ENCODE assay signal across 10 cellular contexts in the genomic region with DNA sequence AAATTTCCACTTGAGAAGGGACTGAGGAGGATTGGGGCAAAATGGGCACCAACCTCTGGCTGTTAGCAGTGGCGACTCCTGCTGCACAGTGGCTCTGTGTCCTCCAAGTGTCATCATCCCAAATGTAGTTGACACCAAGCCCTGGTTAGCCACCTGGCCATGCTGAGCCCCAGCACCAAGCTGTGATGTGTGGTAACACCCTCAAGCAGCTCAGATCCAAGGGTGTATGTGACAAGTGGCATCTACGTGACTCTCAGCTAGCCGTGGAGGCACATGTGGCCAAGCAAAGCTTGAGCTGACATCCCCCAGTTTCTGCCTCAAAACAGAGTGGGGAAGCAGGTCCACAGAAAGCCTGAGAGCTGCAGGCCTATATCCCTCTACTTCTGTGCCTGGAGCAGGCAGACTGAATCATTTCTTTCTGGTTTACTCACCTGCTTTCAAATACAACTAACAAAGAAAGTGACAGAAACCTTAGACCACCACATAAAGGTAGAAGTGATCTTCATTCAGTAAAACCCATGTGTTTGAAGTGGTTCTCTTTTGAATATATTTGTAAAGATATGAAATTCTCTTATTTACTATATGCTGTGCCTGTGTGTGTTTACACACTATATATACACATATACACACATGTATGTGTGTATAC. TPM values are rescaled to one million over a fixed set of nuclear protein-coding genes. Genes with fewer than 3 reads are reported as not detected.
A peak's percentile ranks its signal among the peaks of the same experiment; 100 is the strongest.
DNase-seq lines count a peak whose midpoint lies in the region; ATAC-seq and TF ChIP-seq lines count a peak whose summit lies in the region.
"Had no signal": no experiment of that assay in that cellular context is flagged by ENCODE, and none has a peak within 500 bp of the region (broad histone marks: within the 10 kb centered on the region; RNA-seq: fewer than 3 reads in every experiment).

No MANE protein-coding gene starts in this region.

- TF ChIP-seq EP300 in transverse colon (IDR thresholded peaks at IDR 0.05; ENCODE audit: low read depth) = no peak

- H3K36me3 ChIP-seq in cardiac muscle cell (no peaks in the 10 kb centered on the region), left lung (no peaks in the 10 kb centered on the region), transverse colon (no peaks in the 10 kb centered on the region)
- H3K36me3 ChIP-seq: SJSA1 had no signal

- peaks cover 28% of the 10 kb centered on the region for H3K4me1 ChIP-seq in cardiac muscle cell (ENCODE audit: low read depth)
- peaks cover 17 to 80% of the 10 kb centered on the region in 2 donors for H3K4me1 ChIP-seq in left lung
- peaks cover 15 to 31% (median 26%) of the 10 kb centered on the region in 4 donors for H3K4me1 ChIP-seq in transverse colon

- H3K4me3 ChIP-seq in cardiac muscle cell (no peak overlapping the region), left lung (no peak overlapping the region), transverse colon (no peak overlapping the region)
- H3K4me3 ChIP-seq: SJSA1 had no signal

- DNase-seq in cardiac muscle cell (ENCODE audit: low read depth in 1 of 2, low spot score in 1 of 2) (no peak), cardiac septum (ENCODE audit: low spot score) (no peak), left lung (no peak), transverse colon (no peak), HEK293T (ENCODE audit: extremely low spot score) (no peak)
- DNase-seq: NCI-H1092 treated with DMSO at 0.1 percent for 48 hours had no signal

- TF ChIP-seq POLR2A in transverse colon (IDR thresholded peaks at IDR 0.05) = no peak

- WGBS in transverse colon (ENCODE audit: low coverage in 1 of 2), 2 donors = 60% methylated on average over 3 of the region's 3 CpGs; no CpG with 5 or more reads in 1 of the 2 donors

- CTCF ChIA-PET in HEK293T (lab: Yijun Ruan, JAX) = no interaction called here

- intact Hi-C loops in cardiac septum (cut with DNase I) (loop anchor here (2.0 to 5.0 kb wide), 2 partner anchors 36 to 37 kb away; no protein-coding TSS in a partner anchor), left lung (cut with DNase I) (no loop called here), transverse colon (cut with DNase I; ENCODE audit: low total_unique reads) (no loop called here)

- POLR2A ChIA-PET in HEK293T (lab: Yijun Ruan, JAX) = interaction anchor here (1.4 kb wide), 1 partner anchor 39 kb away, joined by 6 read pairs; no protein-coding TSS in a partner anchor

- ATAC-seq in left lung (no peak), HG02852 (IDR thresholded peaks at IDR 0.05; ENCODE audit: unreplicated experiment) (no peak), GM19452 (IDR thresholded peaks at IDR 0.05; ENCODE audit: unreplicated experiment) (no peak)

- in situ Hi-C loops in transverse colon (cut with MboI; ENCODE audit: low pct_ligation_motif_present in 1 of 4, low pct_unique_long_range_greater_than_20kb in 1 of 4, low sequenced_read_pairs in 3 of 4) = no loop called here

- H3K9me3 ChIP-seq in cardiac muscle cell (ENCODE audit: low read depth) (no peaks in the 10 kb centered on the region), left lung (no peaks in the 10 kb centered on the region), transverse colon (no peaks in the 10 kb centered on the region)
- H3K9me3 ChIP-seq: SJSA1 had no signal

- TF ChIP-seq CTCF in cardiac muscle cell (IDR thresholded peaks at IDR 0.05; ENCODE audit: low read depth, low read length) (no peak), VCaP (conservative IDR thresholded peaks at IDR 0.05) (no peak), left lung (IDR thresholded peaks at IDR 0.05) (no peak), transverse colon (IDR thresholded peaks at IDR 0.05) (no peak)

- H3K27ac ChIP-seq in cardiac muscle cell (peak overlapping the region; percentile 79), VCaP (peak overlapping the region; percentile 75), left lung (peak overlapping the region; percentile 65 to 74), transverse colon (peak overlapping the region; percentile 66 to 89 (median 76))

- H3K27me3 ChIP-seq in cardiac muscle cell = no peaks in the 10 kb centered on the region
- H3K27me3 ChIP-seq in left lung = no peaks in the 10 kb centered on the region
- H3K27me3 ChIP-seq in transverse colon = no peaks in the 10 kb centered on the region
- H3K27me3 ChIP-seq: SJSA1 had no signal

TF ChIP-seq in HEK293T, 16 proteins besides CTCF, POLR2A, EP300 and RAD21:
- TF ChIP-seq ARNT (IDR thresholded peaks at IDR 0.05) = no peak
- no peak for TF ChIP-seq BHLHE40 (IDR thresholded peaks at IDR 0.05; ENCODE audit: borderline replicate concordance)
- TF ChIP-seq, protein P1, sequence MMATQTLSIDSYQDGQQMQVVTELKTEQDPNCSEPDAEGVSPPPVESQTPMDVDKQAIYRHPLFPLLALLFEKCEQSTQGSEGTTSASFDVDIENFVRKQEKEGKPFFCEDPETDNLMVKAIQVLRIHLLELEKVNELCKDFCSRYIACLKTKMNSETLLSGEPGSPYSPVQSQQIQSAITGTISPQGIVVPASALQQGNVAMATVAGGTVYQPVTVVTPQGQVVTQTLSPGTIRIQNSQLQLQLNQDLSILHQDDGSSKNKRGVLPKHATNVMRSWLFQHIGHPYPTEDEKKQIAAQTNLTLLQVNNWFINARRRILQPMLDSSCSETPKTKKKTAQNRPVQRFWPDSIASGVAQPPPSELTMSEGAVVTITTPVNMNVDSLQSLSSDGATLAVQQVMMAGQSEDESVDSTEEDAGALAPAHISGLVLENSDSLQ (IDR thresholded peaks at IDR 0.05) = no peak
- TF ChIP-seq LEF1 (IDR thresholded peaks at IDR 0.05; ENCODE audit: borderline replicate concordance) = no peak
- TF ChIP-seq SUZ12 (IDR thresholded peaks at IDR 0.05) = no peak
- TF ChIP-seq NFRKB (IDR thresholded peaks at IDR 0.05) = no peak
- TF ChIP-seq FOXA1 (IDR thresholded peaks at IDR 0.05) = no peak
- no peak for TF ChIP-seq ZNF384 (IDR thresholded peaks at IDR 0.05)

RNA-seq across cellular contexts. Expression of a gene that starts 40.0 kb away (rescaled TPM):
- total RNA-seq in cardiac muscle cell (115 and 132 TPM in 2 replicates), cardiac septum (53.2 TPM), left lung (100 to 1,000 TPM in 1 of 2 donors, 10 to 100 TPM in 1; 95.1 to 107 TPM), transverse colon (100 to 1,000 TPM; 102 to 260 (median 150) TPM)
- 121 and 149 TPM in 2 replicates for polyA plus RNA-seq in cardiac muscle cell
